Comparison of ENCODE assay signal across 8 cellular contexts in genomic region chr5:163407034-163407652, GRCh38. TPM values are rescaled to one million over a fixed set of nuclear protein-coding genes. Genes with fewer than 3 reads are reported as not detected.
DNase-seq lines count a peak whose midpoint lies in the region; ATAC-seq and TF ChIP-seq lines count a peak whose summit lies in the region.

No MANE protein-coding gene starts in this region.

- H4K20me1 ChIP-seq in mammary epithelial cell (ENCODE audit: insufficient read depth, low read length) = no peaks in the 10 kb centered on the region

- H3K4me2 ChIP-seq in mammary epithelial cell (ENCODE audit: insufficient read depth, low read depth, low read length) = peak overlapping the region; percentile 36

- DNase-seq in ELR (ENCODE audit: low read depth) (peak; percentile 6), GM20000 (ENCODE audit: low spot score) (peak; percentile 24), mammary epithelial cell (peak; percentile 4), NCI-H187 treated with DMSO at 0.1 percent for 48 hours (lab: John Stamatoyannopoulos, UW) (no peak), transverse colon (no peak), posterior cingulate gyrus (no peak), midbrain (lab: John Stamatoyannopoulos, UW) (no peak)

- H3K9ac ChIP-seq in mammary epithelial cell (ENCODE audit: insufficient read depth, low read length) = no peak overlapping the region

- TF ChIP-seq POLR2A in transverse colon (IDR thresholded peaks at IDR 0.05) = no peak

- no peaks in the 10 kb centered on the region for H3K36me3 ChIP-seq in mammary epithelial cell (ENCODE audit: insufficient read depth, low read length)
- H3K36me3 ChIP-seq in transverse colon = no peaks in the 10 kb centered on the region

- H3K27me3 ChIP-seq in mammary epithelial cell (ENCODE audit: insufficient read depth, low read length) = no peaks in the 10 kb centered on the region
- no peaks in the 10 kb centered on the region for H3K27me3 ChIP-seq in transverse colon

- 0% methylated on average over 2 of the region's 2 CpGs for WGBS in mammary epithelial cell (ENCODE audit: low coverage, missing lambda C conversion rate)
- 48 to 50% methylated on average over 1 to 2 of the region's 2 CpGs for WGBS in transverse colon (ENCODE audit: low coverage in 1 of 2), 2 donors

- dilution Hi-C loops in mammary epithelial cell (cut with HindIII; ENCODE audit: low sequenced_read_pairs) = no loop called here

- CTCF ChIA-PET in mammary epithelial cell (lab: Charles Lee; ENCODE audit: low non-redundant PET) = no interaction called here

- H3K27ac ChIP-seq in mammary epithelial cell (ENCODE audit: insufficient read depth, low read depth, low read length) (no peak overlapping the region), transverse colon (no peak overlapping the region)

- TF ChIP-seq CTCF in GM20000 (IDR thresholded peaks at IDR 0.05; ENCODE audit: extremely low read depth, missing control alignments) (no peak), mammary epithelial cell (conservative IDR thresholded peaks at IDR 0.05 in 1 of 2, IDR thresholded peaks at IDR 0.05 in 1 of 2; ENCODE audit: extremely low read depth in 1 of 2, insufficient read depth in 1 of 2, low read depth in 1 of 2, low read length in 2 of 2) (no peak), transverse colon (IDR thresholded peaks at IDR 0.05) (no peak)

- no TSS peak for BruUV-seq in mammary epithelial cell (replicated peaks; lab: Mats Ljungman, UMichigan)

- peak overlapping the region; percentile 66 for H2AFZ ChIP-seq in mammary epithelial cell (ENCODE audit: low read depth, low read length)

- intact Hi-C loops in mammary epithelial cell (cut with micrococcal nuclease) (loop anchor here (5.0 kb wide), 2 partner anchors 60 to 325 kb away; no protein-coding TSS in a partner anchor), transverse colon (cut with DNase I; ENCODE audit: low total_unique reads) (no loop called here), posterior cingulate gyrus (cut with DNase I) (loop anchor here (5.0 to 10.0 kb wide), 2 partner anchors 1202 to 1555 kb away; no protein-coding TSS in a partner anchor)

- ATAC-seq in HG03342 (IDR thresholded peaks at IDR 0.05; ENCODE audit: unreplicated experiment) = peak; percentile 68

- in situ Hi-C loops in mammary epithelial cell (cut with MboI; ENCODE audit: low sequenced_read_pairs in 2 of 2) = loop anchor here in 1 of 2 donors (25.0 kb wide), 1 partner anchor 95 kb away; no protein-coding TSS in a partner anchor
- in situ Hi-C loops in transverse colon (cut with MboI; ENCODE audit: low pct_ligation_motif_present in 1 of 4, low pct_unique_long_range_greater_than_20kb in 1 of 4, low sequenced_read_pairs in 3 of 4) = no loop called here

- H3K4me3 ChIP-seq in mammary epithelial cell (replicated peaks in 1 of 3; ENCODE audit: insufficient read depth in 1 of 3, low read depth in 2 of 3, low read length in 3 of 3) (no peak overlapping the region), transverse colon (no peak overlapping the region)

- no peak for TF ChIP-seq EP300 in transverse colon (IDR thresholded peaks at IDR 0.05; ENCODE audit: low read depth)

- peaks cover 5% of the 10 kb centered on the region for H3K4me1 ChIP-seq in mammary epithelial cell (ENCODE audit: insufficient read depth, low read length)
- H3K4me1 ChIP-seq in transverse colon = peaks cover 0 to 13% (median 0%) of the 10 kb centered on the region in 4 donors

- H3K9me3 ChIP-seq in mammary epithelial cell (replicated peaks; ENCODE audit: insufficient read depth, low read length) (no peaks in the 10 kb centered on the region), transverse colon (no peaks in the 10 kb centered on the region)

- H3K79me2 ChIP-seq in mammary epithelial cell (ENCODE audit: insufficient read depth, low read length) = no peaks in the 10 kb centered on the region

RNA-seq across cellular contexts. Expression of gene CCNG1, which starts 30.3 kb away (rescaled TPM):
- 100 to 1,000 TPM in 1 of 2 donors, 10 to 100 TPM in 1; 97.6 to 215 TPM for total RNA-seq in mammary epithelial cell
- polyA plus RNA-seq in mammary epithelial cell = 74.5 TPM
- 80.6 TPM for polyA minus RNA-seq in mammary epithelial cell
- total RNA-seq in transverse colon = 100 to 1,000 TPM; 164 to 293 (median 180) TPM

RNA-seq across cellular contexts. Expression of gene NUDCD2, which starts 52.8 kb away (rescaled TPM):
- total RNA-seq in mammary epithelial cell (10 to 100 TPM in 1 of 2 donors, 1 to 10 TPM in 1; 6.3 to 33.1 TPM), transverse colon (1 to 10 TPM; 1.5 to 6.2 (median 3.1) TPM)
- 4.9 TPM for polyA plus RNA-seq in mammary epithelial cell
- 0.57 TPM for polyA minus RNA-seq in mammary epithelial cell

RNA-seq across cellular contexts. Expression of gene HMMR, which starts 53.3 kb away (rescaled TPM):
- total RNA-seq in mammary epithelial cell (10 to 100 TPM in 1 of 2 donors, under 1 TPM in 1; 0.33 to 30.7 TPM), transverse colon (1 to 10 TPM in 3 of 4 donors, not detected in 1; 1.6 to 5.7 (median 1.9) TPM)
- polyA plus RNA-seq in mammary epithelial cell = 14.7 TPM
- 19.4 TPM for polyA minus RNA-seq in mammary epithelial cell

Comparison
In these comparisons a context has a peak if more than half of its experiments do, and no peak if none do; other contexts are left out.
1. DNase-seq: peak in ELR (single experiment), GM20000 (single experiment) and mammary epithelial cell (single experiment); none in NCI-H187 treated with DMSO at 0.1 percent for 48 hours (single experiment), transverse colon (single experiment), posterior cingulate gyrus (0 of 10) and midbrain (single experiment).